15 cellular contexts compared by ENCODE assay signal in the genomic region with DNA sequence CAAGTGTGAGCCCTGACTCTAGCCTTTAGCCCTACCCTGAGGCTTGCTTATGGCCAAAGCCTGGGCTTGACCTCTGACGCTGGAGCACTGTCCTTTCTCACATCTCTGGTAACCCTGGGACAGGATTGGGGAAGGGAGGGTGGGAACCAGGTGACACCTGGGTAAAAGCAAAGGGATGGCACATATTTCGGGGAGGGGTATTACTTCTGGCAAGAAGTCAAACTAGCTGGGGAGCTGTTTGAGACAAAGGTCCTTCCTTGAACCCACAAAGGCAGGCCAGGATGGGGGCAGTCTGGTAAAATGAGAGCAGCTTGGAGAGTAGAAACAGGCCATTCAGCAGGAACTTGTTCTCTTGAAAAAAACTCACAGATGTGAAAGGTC. TPM values are rescaled to one million over a fixed set of nuclear protein-coding genes. Genes with fewer than 3 reads are reported as not detected.
DNase-seq lines count a peak whose midpoint lies in the region; ATAC-seq, FAIRE-seq and TF ChIP-seq lines count a peak whose summit lies in the region.
"Had no signal": no experiment of that assay in that cellular context is flagged by ENCODE, and none has a peak within 500 bp of the region (broad histone marks: within the 10 kb centered on the region; RNA-seq: fewer than 3 reads in every experiment).

No MANE protein-coding gene starts in this region.

- H3K56ac ChIP-seq in H1 (replicated peaks; ENCODE audit: insufficient read length, low read depth, low read length), result no peak overlapping the region

- H3K79me2 ChIP-seq in H1 (ENCODE audit: control insufficient read depth in 1 of 2, insufficient read depth in 2 of 2, low read length in 2 of 2), result no peaks in the 10 kb centered on the region

- DNase-seq in NT2/D1 (ENCODE audit: low read depth, low spot score) (no peak), H1 (ENCODE audit: low read depth in 1 of 2, low spot score in 2 of 2) (no peak), ovary (peak in 1 of 5 donors; percentile 35), foreskin melanocyte (no peak), AG08396 (ENCODE audit: low spot score) (no peak), nucleus accumbens (lab: John Stamatoyannopoulos, UW) (no peak)
- DNase-seq: activated effector memory CD4-positive, alpha-beta T cell treated with anti-CD3 and anti-CD28 coated beads, Interleukin-2, amount 50 U/mL, for 16 hours; colonic mucosa; NCI-H2171; WERI-Rb-1 had no signal

- no peak for TF ChIP-seq POLR2A in H1 (IDR thresholded peaks at IDR 0.05; ENCODE audit: control extremely low read depth in 1 of 2, low read depth in 2 of 2, low read length in 2 of 2)
- TF ChIP-seq POLR2A in ovary (IDR thresholded peaks at IDR 0.05), result no peak

- H3K27ac ChIP-seq in BLaER1 (no peak overlapping the region), H1 (ENCODE audit: low read depth, low read length) (peak overlapping the region; percentile 64; the same call in 1 of the 2 replicates), ovary (peak overlapping the region; percentile 6 to 34)
- H3K27ac ChIP-seq: colonic mucosa, foreskin keratinocyte, WERI-Rb-1 had no signal

- no peak for FAIRE-seq in H1 (lab: Jason Lieb, UNC)
- FAIRE-seq: small intestine had no signal

- H3K36me3 ChIP-seq in BLaER1 (peaks cover 5% of the 10 kb centered on the region), NT2/D1 (ENCODE audit: insufficient read depth, insufficient read length, low read length) (peaks cover 3% of the 10 kb centered on the region), H1 (ENCODE audit: control insufficient read depth in 2 of 4, insufficient read depth in 4 of 4, low read length in 3 of 4) (no peaks in the 10 kb centered on the region), ovary (no peaks in the 10 kb centered on the region)
- H3K36me3 ChIP-seq: WERI-Rb-1 had no signal

- peak overlapping the region; percentile 14; the same call in 1 of the 2 replicates for H2AK5ac ChIP-seq in H1 (ENCODE audit: low read depth, low read length)

- intact Hi-C loops in ovary (cut with DNase I), result no loop called here

- H2BK15ac ChIP-seq in H1 (ENCODE audit: low read length), result no peak overlapping the region

- peaks cover 78% of the 10 kb centered on the region for H3K4me1 ChIP-seq in BLaER1
- peaks cover 37% of the 10 kb centered on the region for H3K4me1 ChIP-seq in NT2/D1 (ENCODE audit: insufficient read depth, insufficient read length)
- H3K4me1 ChIP-seq in H1 (replicated peaks in 1 of 4; ENCODE audit: control insufficient read depth in 3 of 4, insufficient read depth in 4 of 4, low read length in 3 of 4), result peaks cover 11 to 35% (median 24%) of the 10 kb centered on the region in 4 experiments
- H3K4me1 ChIP-seq in ovary (ENCODE audit: insufficient read depth), result peaks cover 7% of the 10 kb centered on the region

- H3K4me3 ChIP-seq in BLaER1 (no peak overlapping the region), NT2/D1 (ENCODE audit: insufficient read length, low read depth) (no peak overlapping the region), H1 (ENCODE audit: extremely low read depth in 1 of 4, insufficient read depth in 2 of 4, low read depth in 3 of 4, low read length in 4 of 4) (no peak overlapping the region), ovary (no peak overlapping the region)

- TF ChIP-seq CTCF in H1 (IDR thresholded peaks at IDR 0.05; ENCODE audit: control extremely low read depth in 1 of 3, insufficient read depth in 1 of 3, low read depth in 1 of 3, low read length in 3 of 3), result no peak
- TF ChIP-seq CTCF in ovary (IDR thresholded peaks at IDR 0.05), result no peak

- 82% methylated on average over 2 of the region's 2 CpGs; no CpG with 5 or more reads in 1 of the 2 experiments for WGBS in H1 (ENCODE audit: extremely low coverage in 1 of 2, insufficient coverage in 1 of 2, insufficient read length in 1 of 2, insufficient replicate concordance in 2 of 2, low coverage in 1 of 2, low lambda C conversion rate in 2 of 2, missing lambda C conversion rate in 1 of 2), 2 experiments
- 71 to 86% (median 72%) methylated on average over 2 of the region's 2 CpGs for whole genome bisulfite sequencing in ovary, 3 donors

- H3K4me2 ChIP-seq in BLaER1, result peak overlapping the region; percentile 97
- peak overlapping the region in 1 of 2 experiments; percentile 19; a peak in 1 of 4 replicates for H3K4me2 ChIP-seq in H1 (ENCODE audit: insufficient read depth in 1 of 2, low read depth in 2 of 2, low read length in 2 of 2)

- no peak for TF ChIP-seq RAD21 in H1 (IDR thresholded peaks at IDR 0.05 in 1 of 2, conservative IDR thresholded peaks at IDR 0.05 in 1 of 2; ENCODE audit: low read depth in 2 of 2, low read length in 2 of 2)

- no peak overlapping the region for H3K23ac ChIP-seq in H1 (ENCODE audit: insufficient read length)

- no peak overlapping the region for H4K5ac ChIP-seq in H1 (ENCODE audit: insufficient read length, low read depth, low read length)

- no peak overlapping the region for H3K9ac ChIP-seq in BLaER1
- peak overlapping the region; percentile 8 for H3K9ac ChIP-seq in NT2/D1 (ENCODE audit: insufficient read length, low read depth)
- no peak overlapping the region for H3K9ac ChIP-seq in H1 (replicated peaks in 1 of 4; ENCODE audit: extremely low read depth in 1 of 4, low read depth in 3 of 4, low read length in 3 of 4)

- H4K8ac ChIP-seq in H1 (ENCODE audit: extremely low read depth, insufficient read depth, low read length), result no peak overlapping the region

- H2BK5ac ChIP-seq in H1 (ENCODE audit: low read depth, low read length), result peak overlapping the region; percentile 4; the same call in 1 of the 2 replicates

- CTCF ChIA-PET in H1 (lab: Charles Lee; ENCODE audit: partially characterized antibody), result interaction anchor here (0.7 to 14.2 kb wide), 10 partner anchors 9 to 173 kb away, joined by 3 to 126 read pairs (median 4); a partner anchor contains a TSS

- H4K91ac ChIP-seq in H1 (replicated peaks; ENCODE audit: insufficient read length, low read length), result peak overlapping the region; percentile 54

- H3K27me3 ChIP-seq in BLaER1 (no peaks in the 10 kb centered on the region), NT2/D1 (ENCODE audit: insufficient read depth, insufficient read length) (peaks cover 43% of the 10 kb centered on the region), H1 (replicated peaks in 1 of 4; ENCODE audit: control insufficient read depth in 3 of 4, extremely low read depth in 1 of 4, insufficient read depth in 3 of 4, low read length in 3 of 4) (peaks cover 0 to 11% (median 9%) of the 10 kb centered on the region in 4 experiments; a peak in 5 of 7 replicates), ovary (no peaks in the 10 kb centered on the region)
- H3K27me3 ChIP-seq: colonic mucosa, foreskin keratinocyte had no signal

- TF ChIP-seq EP300 in H1 (IDR thresholded peaks at IDR 0.05; ENCODE audit: borderline replicate concordance in 1 of 2, low read depth in 2 of 2, low read length in 2 of 2) (no peak), ovary (IDR thresholded peaks at IDR 0.05) (no peak)

- H4K20me1 ChIP-seq in BLaER1 (no peaks in the 10 kb centered on the region), H1 (replicated peaks in 1 of 2; ENCODE audit: control insufficient read depth in 1 of 2, insufficient read depth in 2 of 2, low read length in 2 of 2) (no peaks in the 10 kb centered on the region)

- POLR2A ChIA-PET in H1 (lab: Charles Lee; ENCODE audit: partially characterized antibody), result interaction anchor here (1.6 to 1.9 kb wide), 3 partner anchors 10 to 53 kb away, joined by 3 to 15 read pairs (median 8); a partner anchor contains a TSS

- no peaks in the 10 kb centered on the region for H3K79me1 ChIP-seq in H1 (ENCODE audit: low read depth, low read length)

- no peak overlapping the region for H2AFZ ChIP-seq in H1 (ENCODE audit: low read length)

- peak overlapping the region; percentile 8 for H2BK120ac ChIP-seq in H1 (replicated peaks; ENCODE audit: low read depth, low read length)

- peaks cover 7% of the 10 kb centered on the region; the same call in 1 of the 2 replicates for H3K23me2 ChIP-seq in H1 (ENCODE audit: low read depth, low read length)

- no peak overlapping the region for H3K14ac ChIP-seq in H1 (ENCODE audit: insufficient read length)

- H2BK20ac ChIP-seq in H1 (ENCODE audit: low read length), result no peak overlapping the region

- H3K9me3 ChIP-seq in BLaER1 (no peaks in the 10 kb centered on the region), NT2/D1 (ENCODE audit: insufficient read depth, low read length) (no peaks in the 10 kb centered on the region), H1 (ENCODE audit: insufficient read depth in 2 of 2, low read depth in 1 of 2, low read length in 1 of 2) (no peaks in the 10 kb centered on the region), ovary (no peaks in the 10 kb centered on the region)
- H3K9me3 ChIP-seq: colonic mucosa had no signal

- H2BK12ac ChIP-seq in H1 (ENCODE audit: low read depth, low read length), result peak overlapping the region; percentile 10; the same call in 1 of the 2 replicates

- H3K18ac ChIP-seq in H1 (ENCODE audit: extremely low read depth, low read length), result no peak overlapping the region

- H3K4ac ChIP-seq in H1 (replicated peaks; ENCODE audit: insufficient read length, low read depth, low read length), result peak overlapping the region; percentile 17

- ATAC-seq in activated CD4-positive, CD25-positive, alpha-beta regulatory T cell treated with anti-CD3 and anti-CD28 coated beads, Interleukin-2, amount 50 U/mL, for 24 hours, result no peak

RNA-seq across cellular contexts. Expression of a gene that starts 2.0 kb away (rescaled TPM):
- total RNA-seq in H1 (2021; fragmentation: NEBNext Ultra II Directional; extraction: Animal tissue kit (Norgen Biotek cat#: 25700)), result 5.1 and 5.8 TPM in 2 replicates
- polyA plus RNA-seq in H1 (2011; rRNA removed) (6.6 and 7.9 TPM in 2 replicates), ovary (10 to 100 TPM; 13.2 to 29.2 TPM)
- 4.8 TPM for polyA plus RNA-seq in H1 (2011; cell fraction: cytosol; rRNA removed)
- 5.9 TPM for polyA plus RNA-seq in H1 (2011; cell fraction: nucleus; rRNA removed)
- polyA plus RNA-seq in H1 (2012, experiment 1 of 2), result 4.7 to 6.3 TPM (median 5.8 TPM) in 4 replicates
- 4.1 TPM for polyA plus RNA-seq in H1 (2012, experiment 2 of 2)
- 2.7 TPM for polyA plus RNA-seq in H1 (2013, experiment 1 of 2)
- polyA plus RNA-seq in H1 (2013, experiment 2 of 2), result 2.8 TPM
- 6.1 and 9.2 TPM in 2 replicates for polyA minus RNA-seq in H1 (2011; rRNA and poly(A)+ RNA removed)
- polyA minus RNA-seq in H1 (2011; cell fraction: cytosol; rRNA and poly(A)+ RNA removed), result 2.9 TPM
- 6.0 TPM for polyA minus RNA-seq in H1 (2011; cell fraction: nucleus; rRNA and poly(A)+ RNA removed)
- 10 to 100 TPM; 10.1 to 25.3 (median 19.3) TPM for total RNA-seq in ovary

RNA-seq across cellular contexts. Expression of a gene that starts 10.5 kb away (rescaled TPM):
- 21.5 and 23.9 TPM in 2 replicates for total RNA-seq in H1 (2021; fragmentation: NEBNext Ultra II Directional; extraction: Animal tissue kit (Norgen Biotek cat#: 25700))
- polyA plus RNA-seq in H1 (2011; rRNA removed) (13.9 and 16.3 TPM in 2 replicates), ovary (10 to 100 TPM; 21.9 to 34.0 TPM)
- 19.1 TPM for polyA plus RNA-seq in H1 (2011; cell fraction: cytosol; rRNA removed)
- 30.3 TPM for polyA plus RNA-seq in H1 (2011; cell fraction: nucleus; rRNA removed)
- 17.2 to 24.1 TPM (median 18.9 TPM) in 4 replicates for polyA plus RNA-seq in H1 (2012, experiment 1 of 2)
- polyA plus RNA-seq in H1 (2012, experiment 2 of 2), result 15.5 TPM
- 22.1 TPM for polyA plus RNA-seq in H1 (2013, experiment 1 of 2)
- 21.1 TPM for polyA plus RNA-seq in H1 (2013, experiment 2 of 2)
- 13.5 and 13.6 TPM in 2 replicates for polyA minus RNA-seq in H1 (2011; rRNA and poly(A)+ RNA removed)
- 13.2 TPM for polyA minus RNA-seq in H1 (2011; cell fraction: cytosol; rRNA and poly(A)+ RNA removed)
- polyA minus RNA-seq in H1 (2011; cell fraction: nucleus; rRNA and poly(A)+ RNA removed), result 15.8 TPM
- total RNA-seq in ovary, result 10 to 100 TPM; 21.0 to 39.3 (median 24.9) TPM

RNA-seq across cellular contexts. Expression of a gene that starts 53.6 kb away (rescaled TPM):
- total RNA-seq in H1 (2021; fragmentation: NEBNext Ultra II Directional; extraction: Animal tissue kit (Norgen Biotek cat#: 25700)), result 44.6 and 46.7 TPM in 2 replicates
- 41.4 and 55.9 TPM in 2 replicates for polyA plus RNA-seq in H1 (2011; rRNA removed)
- polyA plus RNA-seq in H1 (2011; cell fraction: cytosol; rRNA removed), result 63.8 TPM
- polyA plus RNA-seq in H1 (2011; cell fraction: nucleus; rRNA removed), result 22.2 TPM
- 43.2 to 52.2 TPM (median 45.1 TPM) in 4 replicates for polyA plus RNA-seq in H1 (2012, experiment 1 of 2)
- polyA plus RNA-seq in H1 (2012, experiment 2 of 2), result 18.8 TPM
- 29.8 TPM for polyA plus RNA-seq in H1 (2013, experiment 1 of 2)
- 33.2 TPM for polyA plus RNA-seq in H1 (2013, experiment 2 of 2)
- 60.5 and 74.1 TPM in 2 replicates for polyA minus RNA-seq in H1 (2011; rRNA and poly(A)+ RNA removed)
- polyA minus RNA-seq in H1 (2011; cell fraction: cytosol; rRNA and poly(A)+ RNA removed), result 34.8 TPM
- 41.1 TPM for polyA minus RNA-seq in H1 (2011; cell fraction: nucleus; rRNA and poly(A)+ RNA removed)
- 10 to 100 TPM; 21.9 to 40.0 (median 29.3) TPM for total RNA-seq in ovary
- polyA plus RNA-seq in ovary, result 10 to 100 TPM; 21.9 to 88.0 TPM

RNA-seq across cellular contexts. Expression of a gene that starts 57.1 kb away (rescaled TPM):
- total RNA-seq in H1 (2021; fragmentation: NEBNext Ultra II Directional; extraction: Animal tissue kit (Norgen Biotek cat#: 25700)), result not detected in 2 replicates
- polyA plus RNA-seq in H1 (2011; rRNA removed), result 0.09 and 0.33 TPM in 2 replicates
- polyA plus RNA-seq in H1 (2011; cell fraction: cytosol; rRNA removed), result not detected
- polyA plus RNA-seq in H1 (2011; cell fraction: nucleus; rRNA removed), result 0.26 TPM
- polyA plus RNA-seq in H1 (2012, experiment 1 of 2), result 0.37 TPM in 1 of 4 replicates, not detected in the others
- polyA plus RNA-seq in H1 (2012, experiment 2 of 2), result not detected
- polyA plus RNA-seq in H1 (2013, experiment 1 of 2), result 0.20 TPM
- polyA plus RNA-seq in H1 (2013, experiment 2 of 2), result 0.17 TPM
- polyA minus RNA-seq in H1 (2011; rRNA and poly(A)+ RNA removed), result 0.76 TPM in 1 of 2 replicates, not detected in the other
- not detected for polyA minus RNA-seq in H1 (2011; cell fraction: cytosol; rRNA and poly(A)+ RNA removed)
- polyA minus RNA-seq in H1 (2011; cell fraction: nucleus; rRNA and poly(A)+ RNA removed), result 0.70 TPM
- under 1 TPM in 1 of 7 donors, not detected in 6; 0.45 TPM for total RNA-seq in ovary
- polyA plus RNA-seq in ovary, result under 1 TPM in 1 of 2 donors, not detected in 1; 0.08 TPM
- total RNA-seq: colonic mucosa, foreskin keratinocyte, RPMI7951 had no signal
- polyA plus RNA-seq: foreskin keratinocyte, small intestine had no signal
